In genomic region chr14:74619672-74620131, GRCh38 we compare ENCODE assay signal across 8 cellular contexts. TPM values are rescaled to one million over a fixed set of nuclear protein-coding genes. Genes with fewer than 3 reads are reported as not detected.
A peak's percentile ranks its signal among the peaks of the same experiment; 100 is the strongest.
DNase-seq lines count a peak whose midpoint lies in the region; ATAC-seq, FAIRE-seq and TF ChIP-seq lines count a peak whose summit lies in the region.

No MANE protein-coding gene starts in this region.

- in situ Hi-C loops in HepG2 (cut with HindIII; ENCODE audit: extremely low pct_ligation_motif_present, low pct_unique_long_range_greater_than_20kb) = loop anchor here (25.0 kb wide), 1 partner anchor 168 kb away; no protein-coding TSS in a partner anchor

- no peak for TF ChIP-seq POLR2A in HepG2 (IDR thresholded peaks at IDR 0.05; ENCODE audit: insufficient read depth in 1 of 2, low read depth in 2 of 2, low read length in 2 of 2)

- H3K4me1 ChIP-seq in HepG2 (ENCODE audit: insufficient read depth, low read length) = peaks cover 56% of the 10 kb centered on the region

- no peak overlapping the region for H3K4me3 Mint-ChIP-seq in activated CD8-positive, alpha-beta T cell treated with anti-CD3 and anti-CD28 coated beads, Interleukin-2, amount 10 ng/mL, durations not matched to agents 7 days and 5 days
- H3K4me3 Mint-ChIP-seq in activated CD8-positive, alpha-beta T cell treated with anti-CD3 and anti-CD28 coated beads for 36 hours = no peak overlapping the region

- TF ChIP-seq CTCF in activated CD8-positive, alpha-beta T cell treated with anti-CD3 and anti-CD28 coated beads for 36 hours (IDR thresholded peaks at IDR 0.05) = no peak
- TF ChIP-seq CTCF in bronchial epithelial cell (IDR thresholded peaks at IDR 0.05; ENCODE audit: insufficient read depth, low read length, severe bottlenecking) (no peak), HepG2 (CRISPR knock-in tag; IDR thresholded peaks at IDR 0.05) (no peak)

- H3K9me3 Mint-ChIP-seq in activated CD8-positive, alpha-beta T cell treated with anti-CD3 and anti-CD28 coated beads, Interleukin-2, amount 10 ng/mL, durations not matched to agents 7 days and 5 days (ENCODE audit: insufficient read depth) = no peaks in the 10 kb centered on the region
- H3K9me3 Mint-ChIP-seq in activated CD8-positive, alpha-beta T cell treated with anti-CD3 and anti-CD28 coated beads for 36 hours = no peaks in the 10 kb centered on the region

- no peaks in the 10 kb centered on the region for H3K36me3 ChIP-seq in bronchial epithelial cell (ENCODE audit: control insufficient read depth, insufficient read depth, low read length)
- no peaks in the 10 kb centered on the region for H3K36me3 ChIP-seq in HepG2 (replicated peaks in 1 of 2; ENCODE audit: control insufficient read depth in 1 of 2, insufficient read depth in 2 of 2, low read length in 2 of 2)

- 0% methylated on average over 2 of the region's 6 CpGs for WGBS in HepG2 (ENCODE audit: low lambda C conversion rate)

- peak overlapping the region; percentile 42 for H3K9ac ChIP-seq in HepG2 (ENCODE audit: insufficient read depth, low read depth, low read length)

- peak overlapping the region; percentile 50 for H3K27ac ChIP-seq in HepG2 (ENCODE audit: extremely low read length, insufficient read depth, low read length)

- peak overlapping the region; percentile 90 for H3K4me2 ChIP-seq in HepG2 (ENCODE audit: low read depth, low read length)

- TF ChIP-seq EP300 in HepG2 (IDR thresholded peaks at IDR 0.05; ENCODE audit: low read depth in 2 of 2, low read length in 2 of 2) (0 out of 4 replicates have a peak, but pooled peaks of 1 of the 2 experiments have one; percentile 33), HepG2 (CRISPR knock-in tag; IDR thresholded peaks at IDR 0.05; ENCODE audit: borderline replicate concordance) (no peak)

- H3K36me3 Mint-ChIP-seq in activated CD8-positive, alpha-beta T cell treated with anti-CD3 and anti-CD28 coated beads, Interleukin-2, amount 10 ng/mL, durations not matched to agents 7 days and 5 days (ENCODE audit: low read depth) = no peaks in the 10 kb centered on the region
- H3K36me3 Mint-ChIP-seq in activated CD8-positive, alpha-beta T cell treated with anti-CD3 and anti-CD28 coated beads for 36 hours (ENCODE audit: low read depth) = no peaks in the 10 kb centered on the region

- no peaks in the 10 kb centered on the region for H3K79me2 ChIP-seq in HepG2 (ENCODE audit: insufficient read depth, low read length)

- no peaks in the 10 kb centered on the region for H4K20me1 ChIP-seq in HepG2 (ENCODE audit: insufficient read depth, low read length)

- H2AFZ ChIP-seq in HepG2 (ENCODE audit: low read length) = no peak overlapping the region

- no peaks in the 10 kb centered on the region for H3K27me3 ChIP-seq in bronchial epithelial cell (ENCODE audit: control insufficient read depth, insufficient read depth, low read length)
- no peaks in the 10 kb centered on the region for H3K27me3 ChIP-seq in HepG2 (ENCODE audit: control insufficient read depth in 1 of 2, insufficient read depth in 2 of 2, low read length in 2 of 2)

- CTCF ChIA-PET in activated CD8-positive, alpha-beta T cell treated with anti-CD3 and anti-CD28 coated beads, Interleukin-2, amount 10 ng/mL, durations not matched to agents 7 days and 5 days (lab: Charles Lee) = interaction anchor here (0.9 to 1.8 kb wide), 4 partner anchors 11 to 294 kb away, joined by 3 to 8 read pairs (median 5); no protein-coding TSS in a partner anchor
- CTCF ChIA-PET in activated CD8-positive, alpha-beta T cell treated with anti-CD3 and anti-CD28 coated beads for 36 hours (lab: Charles Lee) = interaction anchor here (0.9 to 5.1 kb wide), 6 partner anchors 9 to 241 kb away, joined by 3 to 40 read pairs (median 4); no protein-coding TSS in a partner anchor
- CTCF ChIA-PET in HepG2 (lab: Yijun Ruan, JAX; ENCODE audit: low intra/inter-chr PET ratio, low total read pairs) = no interaction called here

- TF ChIP-seq RAD21 in HepG2 (CRISPR knock-in tag; IDR thresholded peaks at IDR 0.05) = no peak

- H3K4me3 ChIP-seq in bronchial epithelial cell (ENCODE audit: low read depth, low read length) = no peak overlapping the region
- H3K4me3 ChIP-seq in HepG2 (replicated peaks in 1 of 3; ENCODE audit: insufficient read depth in 1 of 3, low read depth in 2 of 3, low read length in 3 of 3) = peak overlapping the region; percentile 9 to 62 (median 21); a peak in 3 of 6 replicates

- peaks cover 59% of the 10 kb centered on the region for H3K27me3 Mint-ChIP-seq in activated CD8-positive, alpha-beta T cell treated with anti-CD3 and anti-CD28 coated beads, Interleukin-2, amount 10 ng/mL, durations not matched to agents 7 days and 5 days (ENCODE audit: low read depth)
- peaks cover 7% of the 10 kb centered on the region for H3K27me3 Mint-ChIP-seq in activated CD8-positive, alpha-beta T cell treated with anti-CD3 and anti-CD28 coated beads for 36 hours

- BruUV-seq in HepG2 (replicated peaks; lab: Mats Ljungman, UMichigan) = no TSS peak

- H3K27ac Mint-ChIP-seq in activated CD8-positive, alpha-beta T cell treated with anti-CD3 and anti-CD28 coated beads, Interleukin-2, amount 10 ng/mL, durations not matched to agents 7 days and 5 days = peak overlapping the region; percentile 12
- H3K27ac Mint-ChIP-seq in activated CD8-positive, alpha-beta T cell treated with anti-CD3 and anti-CD28 coated beads for 36 hours = no peak overlapping the region

- FAIRE-seq in bronchial epithelial cell (lab: Jason Lieb, UNC) = no peak
- FAIRE-seq in HepG2 (lab: Jason Lieb, UNC) = no peak
- FAIRE-seq in urothelium cell line (lab: Jason Lieb, UNC) = peak; percentile 72

- H3K9me3 ChIP-seq in HepG2 (ENCODE audit: low read length) = no peaks in the 10 kb centered on the region

- no peak for ATAC-seq in activated CD8-positive, alpha-beta T cell treated with anti-CD3 and anti-CD28 coated beads, Interleukin-2, amount 10 ng/mL, durations not matched to agents 7 days and 5 days
- no peak for ATAC-seq in activated CD8-positive, alpha-beta T cell treated with anti-CD3 and anti-CD28 coated beads for 36 hours
- ATAC-seq in HepG2 = peak; percentile 70
- ATAC-seq in HG03354 (IDR thresholded peaks at IDR 0.05; ENCODE audit: poor library complexity, severe bottlenecking, unreplicated experiment) = no peak

- POLR2A ChIA-PET in activated CD8-positive, alpha-beta T cell treated with anti-CD3 and anti-CD28 coated beads, Interleukin-2, amount 10 ng/mL, durations not matched to agents 7 days and 5 days (lab: Charles Lee) = interaction anchor here (0.9 to 2.4 kb wide), 2 partner anchors 8 to 33 kb away, joined by 4 to 8 read pairs; no protein-coding TSS in a partner anchor
- POLR2A ChIA-PET in activated CD8-positive, alpha-beta T cell treated with anti-CD3 and anti-CD28 coated beads for 36 hours (lab: Charles Lee) = interaction anchor here (1.0 to 1.4 kb wide), 3 partner anchors 11 to 257 kb away, joined by 3 to 4 read pairs (median 3); no protein-coding TSS in a partner anchor
- POLR2A ChIA-PET in HepG2 (lab: Yijun Ruan, JAX) = interaction anchor here (0.5 to 4.6 kb wide), 8 partner anchors 8 to 260 kb away, joined by 4 to 28 read pairs (median 10); partner anchors contain the start of genes ISCA2 and NPC2

- intact Hi-C loops in activated CD8-positive, alpha-beta T cell treated with anti-CD3 and anti-CD28 coated beads for 36 hours (cut with micrococcal nuclease) = loop anchor here (5.0 to 10.0 kb wide), 2 partner anchors 93 to 215 kb away; partner anchors contain the start of genes AREL1 and FCF1
- intact Hi-C loops in HepG2 (cut with micrococcal nuclease; ENCODE audit: unreplicated experiment) = loop anchor here (2.0 kb wide), 1 partner anchor 17 kb away; no protein-coding TSS in a partner anchor

- DNase-seq in activated CD8-positive, alpha-beta T cell treated with anti-CD3 and anti-CD28 coated beads, Interleukin-2, amount 10 ng/mL, durations not matched to agents 7 days and 5 days = no peak
- DNase-seq in activated CD8-positive, alpha-beta T cell treated with anti-CD3 and anti-CD28 coated beads for 36 hours = no peak
- peak; percentile 52 for DNase-seq in bronchial epithelial cell (ENCODE audit: low read depth)
- DNase-seq in HepG2 (ENCODE audit: low spot score) = peak; percentile 63
- DNase-seq in urothelium cell line (ENCODE audit: low spot score) = peak; percentile 91
- no peak for DNase-seq in GDM1 (lab: John Stamatoyannopoulos, UW)
- DNase-seq in NCI-H1694 (lab: John Stamatoyannopoulos, UW) = no peak

- peaks cover 54% of the 10 kb centered on the region for H3K4me1 Mint-ChIP-seq in activated CD8-positive, alpha-beta T cell treated with anti-CD3 and anti-CD28 coated beads, Interleukin-2, amount 10 ng/mL, durations not matched to agents 7 days and 5 days (ENCODE audit: low read depth)
- H3K4me1 Mint-ChIP-seq in activated CD8-positive, alpha-beta T cell treated with anti-CD3 and anti-CD28 coated beads for 36 hours (ENCODE audit: low read depth) = peaks cover 61% of the 10 kb centered on the region

RNA-seq across cellular contexts. Expression of gene LTBP2, which starts 7.7 kb away (rescaled TPM):
- total RNA-seq in activated CD8-positive, alpha-beta T cell treated with anti-CD3 and anti-CD28 coated beads, Interleukin-2, amount 10 ng/mL, durations not matched to agents 7 days and 5 days = under 1 TPM; 0.05 to 0.29 TPM
- under 1 TPM; 0.04 to 0.05 TPM for total RNA-seq in activated CD8-positive, alpha-beta T cell treated with anti-CD3 and anti-CD28 coated beads for 36 hours
- total RNA-seq in bronchial epithelial cell = 4.1 and 6.6 TPM in 2 replicates
- 0.18 and 0.20 TPM in 2 replicates for total RNA-seq in HepG2 (2016; rRNA removed; fragmentation: Illumina TruSeq; extraction: Trizol)
- 0.09 TPM in 1 of 2 replicates, not detected in the other for total RNA-seq in HepG2 (2016; cell fraction: cytosol; rRNA removed; fragmentation: Illumina TruSeq; extraction: Trizol; ENCODE audit: low read depth)
- total RNA-seq in HepG2 (2016; cell fraction: insoluble cytoplasmic fraction; rRNA removed; fragmentation: Illumina TruSeq; extraction: Trizol) = 0.10 and 0.41 TPM in 2 replicates
- total RNA-seq in HepG2 (2016; cell fraction: membrane; rRNA removed; fragmentation: Illumina TruSeq; extraction: Trizol) = 0.06 TPM in 1 of 2 replicates, not detected in the other
- total RNA-seq in HepG2 (2016; cell fraction: nucleus; rRNA removed; fragmentation: Illumina TruSeq; extraction: Trizol) = 0.28 and 0.84 TPM in 2 replicates
- polyA plus RNA-seq in HepG2 (2011; rRNA removed) = 0.41 and 0.46 TPM in 2 replicates
- 0.32 and 0.35 TPM in 2 replicates for polyA plus RNA-seq in HepG2 (2011; cell fraction: cytosol; rRNA removed)
- polyA plus RNA-seq in HepG2 (2011; cell fraction: nucleus; rRNA removed) = 1.4 and 1.5 TPM in 2 replicates
- 0.27 and 0.68 TPM in 2 replicates for polyA plus RNA-seq in HepG2 (2012)
- polyA plus RNA-seq in HepG2 (2016; cell fraction: cytosol; fragmentation: Illumina TruSeq; extraction: Trizol; ENCODE audit: low read depth) = 0.06 TPM in 1 of 2 replicates, not detected in the other
- 0.12 and 0.17 TPM in 2 replicates for polyA plus RNA-seq in HepG2 (2016; cell fraction: insoluble cytoplasmic fraction; fragmentation: Illumina TruSeq; extraction: Trizol; ENCODE audit: low read depth)
- 0.07 and 0.09 TPM in 2 replicates for polyA plus RNA-seq in HepG2 (2016; cell fraction: membrane; fragmentation: Illumina TruSeq; extraction: Trizol; ENCODE audit: low read depth)
- polyA plus RNA-seq in HepG2 (2016; cell fraction: nucleus; fragmentation: Illumina TruSeq; extraction: Trizol; ENCODE audit: insufficient read depth, low read depth) = 0.64 and 0.72 TPM in 2 replicates
- polyA minus RNA-seq in HepG2 (2011; rRNA and poly(A)+ RNA removed; ENCODE audit: low replicate concordance) = 0.44 and 1.1 TPM in 2 replicates
- 0.35 and 0.89 TPM in 2 replicates for polyA minus RNA-seq in HepG2 (2011; cell fraction: cytosol; rRNA and poly(A)+ RNA removed)
- polyA minus RNA-seq in HepG2 (2011; cell fraction: nucleus; rRNA and poly(A)+ RNA removed) = 0.52 and 0.99 TPM in 2 replicates

Comparison
In these comparisons a context has a peak if more than half of its experiments do, and no peak if none do; other contexts are left out.
1. DNase-seq: peak in bronchial epithelial cell (single experiment), HepG2 (single experiment) and urothelium cell line (single experiment); none in activated CD8-positive, alpha-beta T cell treated with anti-CD3 and anti-CD28 coated beads, Interleukin-2, amount 10 ng/mL, durations not matched to agents 7 days and 5 days (single experiment), activated CD8-positive, alpha-beta T cell treated with anti-CD3 and anti-CD28 coated beads for 36 hours (single experiment), GDM1 (single experiment) and NCI-H1694 (single experiment).